Comparison of ENCODE assay signal across 10 cellular contexts in genomic region chr1:225447001-225447615, GRCh38. TPM values are rescaled to one million over a fixed set of nuclear protein-coding genes. Genes with fewer than 3 reads are reported as not detected.
DNase-seq lines count a peak whose midpoint lies in the region; ATAC-seq and TF ChIP-seq lines count a peak whose summit lies in the region.
"Had no signal": no experiment of that assay in that cellular context is flagged by ENCODE, and none has a peak within 500 bp of the region (broad histone marks: within the 10 kb centered on the region; RNA-seq: fewer than 3 reads in every experiment).

No MANE protein-coding gene starts in this region.

- no peaks in the 10 kb centered on the region for H3K27me3 ChIP-seq in heart right ventricle
- no peaks in the 10 kb centered on the region for H3K27me3 ChIP-seq in esophagus (ENCODE audit: control insufficient read depth in 1 of 2, insufficient read depth in 2 of 2, low read length in 2 of 2)
- no peaks in the 10 kb centered on the region for H3K27me3 ChIP-seq in neutrophil

- no peaks in the 10 kb centered on the region for H3K36me3 ChIP-seq in heart right ventricle
- no peaks in the 10 kb centered on the region for H3K36me3 ChIP-seq in esophagus (ENCODE audit: control insufficient read depth in 2 of 2, insufficient read depth in 2 of 2, low read length in 1 of 2)
- no peaks in the 10 kb centered on the region for H3K36me3 ChIP-seq in neutrophil

- H3K4me1 ChIP-seq in heart right ventricle (peaks cover 0 to 78% (median 51%) of the 10 kb centered on the region in 9 donors), esophagus (ENCODE audit: control insufficient read depth in 2 of 2, insufficient read depth in 2 of 2, low read length in 1 of 2) (peaks cover 13 to 27% of the 10 kb centered on the region in 2 donors), neutrophil (ENCODE audit: control insufficient read depth in 1 of 2, insufficient read depth in 1 of 2, low read depth in 1 of 2, low read length in 1 of 2) (peaks cover 65 to 67% of the 10 kb centered on the region in 2 experiments)

- H3K4me1 Mint-ChIP-seq in CD14-positive monocyte = peaks cover 81% of the 10 kb centered on the region

- ATAC-seq in heart right ventricle (peak in 1 of 8 donors; percentile 0), Right ventricle myocardium superior (ENCODE audit: poor library complexity) (no peak), GM21367 (IDR thresholded peaks at IDR 0.05; ENCODE audit: unreplicated experiment) (no peak)

- DNase-seq in heart right ventricle (no peak), Right ventricle myocardium superior (no peak), CD14-positive monocyte (ENCODE audit: low spot score) (no peak), NCI-H774 (lab: John Stamatoyannopoulos, UW) (no peak), cortex of kidney (lab: John Stamatoyannopoulos, UW) (no peak)
- DNase-seq: activated gamma-delta T cell, NCI-H510A had no signal

- H3K27ac ChIP-seq in heart right ventricle (peak overlapping the region in 9 of 10 donors; percentile 62 to 92 (median 82)), esophagus (ENCODE audit: low read depth in 2 of 2, low read length in 1 of 2) (peak overlapping the region; percentile 92 to 97), neutrophil (peak overlapping the region; percentile 92)

- H3K9me3 ChIP-seq in heart right ventricle = no peaks in the 10 kb centered on the region
- no peaks in the 10 kb centered on the region for H3K9me3 ChIP-seq in esophagus (ENCODE audit: control insufficient read depth in 2 of 2, insufficient read depth in 1 of 2, low read depth in 1 of 2, low read length in 1 of 2)
- H3K9me3 ChIP-seq in neutrophil = no peaks in the 10 kb centered on the region

- TF ChIP-seq CTCF in heart right ventricle (IDR thresholded peaks at IDR 0.05) (no peak), neutrophil (IDR thresholded peaks at IDR 0.05) (no peak), CD14-positive monocyte (IDR thresholded peaks at IDR 0.05) (no peak)

- H3K27me3 Mint-ChIP-seq in CD14-positive monocyte (ENCODE audit: low read depth in 3 of 3) = peaks cover 0 to 6% (median 0%) of the 10 kb centered on the region in 3 donors

- intact Hi-C loops in heart right ventricle (cut with DNase I) = no loop called here
- intact Hi-C loops in Right ventricle myocardium superior (cut with DNase I) = no loop called here
- intact Hi-C loops in CD14-positive monocyte (cut with micrococcal nuclease) = no loop called here

- no peak overlapping the region for H3K4me3 Mint-ChIP-seq in CD14-positive monocyte

- no peaks in the 10 kb centered on the region for H3K36me3 Mint-ChIP-seq in CD14-positive monocyte

- 59 to 65% methylated on average over 9 of the region's 9 CpGs for WGBS in heart right ventricle, 2 donors
- 65 to 70% methylated on average over 9 of the region's 9 CpGs for WGBS in esophagus, 2 donors

- H3K4me3 ChIP-seq in heart right ventricle (no peak overlapping the region), esophagus (ENCODE audit: low read depth in 1 of 2, low read length in 2 of 2) (no peak overlapping the region), neutrophil (ENCODE audit: low read depth in 1 of 2, low read length in 1 of 2) (no peak overlapping the region)

- H3K27ac Mint-ChIP-seq in CD14-positive monocyte = peak overlapping the region in 1 of 7 donors; percentile 57

- peaks cover 0 to 4% (median 2%) of the 10 kb centered on the region in 7 donors for H3K9me3 Mint-ChIP-seq in CD14-positive monocyte

RNA-seq across cellular contexts. Expression of gene LBR, which starts 19.3 kb away (rescaled TPM):
- total RNA-seq in heart right ventricle = 10 to 100 TPM in 6 of 10 donors, 1 to 10 TPM in 4; 8.5 to 22.6 (median 11.0) TPM
- polyA plus RNA-seq in heart right ventricle = 1 to 10 TPM; 7.6 to 7.7 TPM
- 11.7 TPM for total RNA-seq in Right ventricle myocardium superior
- 10 to 100 TPM; 18.0 to 21.0 TPM for polyA plus RNA-seq in esophagus
- polyA plus RNA-seq in CD14-positive monocyte = 100 to 1,000 TPM; 100 to 125 TPM

Comparison
In these comparisons a context has a peak if more than half of its experiments do, and no peak if none do; other contexts are left out.
1. RNA of gene LBR, which starts 19.3 kb away (polyA plus RNA-seq): 100 to 125 TPM in CD14-positive monocyte; 18.0 to 21.0 TPM in esophagus and 7.6 to 7.7 TPM in heart right ventricle; every median in the first group is over 4 times any median in the second.
2. Peak in every context shown above with its lines, with median percentiles within 50 percentile points of each other: H3K27ac ChIP-seq.